In genomic region chr14:68894802-68895201, GRCh38 we compare ENCODE assay signal across 1 cellular context.
TF ChIP-seq lines count a peak whose summit lies in the region.

No MANE protein-coding gene starts in this region.

TF ChIP-seq in HepG2, 621 proteins besides CTCF, POLR2A, EP300 and RAD21 (continued from another document):
- no peak for TF ChIP-seq ZNF639 (CRISPR knock-in tag; conservative IDR thresholded peaks at IDR 0.05)
- TF ChIP-seq SALL1 (CRISPR knock-in tag; IDR thresholded peaks at IDR 0.05) = no peak
- no peak for TF ChIP-seq ZNF605 (CRISPR knock-in tag; IDR thresholded peaks at IDR 0.05)
- no peak for TF ChIP-seq ZNF549 (CRISPR knock-in tag; IDR thresholded peaks at IDR 0.05)
- no peak for TF ChIP-seq CERS6 (CRISPR knock-in tag; IDR thresholded peaks at IDR 0.05)
- no peak for TF ChIP-seq BRF2 (CRISPR knock-in tag; IDR thresholded peaks at IDR 0.05)
- no peak for TF ChIP-seq ZNF503 (CRISPR knock-in tag; IDR thresholded peaks at IDR 0.05)
- no peak for TF ChIP-seq GATAD2A (CRISPR knock-in tag; IDR thresholded peaks at IDR 0.05)
- no peak for TF ChIP-seq CENPT (CRISPR knock-in tag; IDR thresholded peaks at IDR 0.05; ENCODE audit: low read depth)
- no peak for TF ChIP-seq PRMT3 (CRISPR knock-in tag; IDR thresholded peaks at IDR 0.05; ENCODE audit: borderline replicate concordance, low read depth)
- no peak for TF ChIP-seq THAP9 (CRISPR knock-in tag; IDR thresholded peaks at IDR 0.05; ENCODE audit: borderline replicate concordance)
